In the genomic region with DNA sequence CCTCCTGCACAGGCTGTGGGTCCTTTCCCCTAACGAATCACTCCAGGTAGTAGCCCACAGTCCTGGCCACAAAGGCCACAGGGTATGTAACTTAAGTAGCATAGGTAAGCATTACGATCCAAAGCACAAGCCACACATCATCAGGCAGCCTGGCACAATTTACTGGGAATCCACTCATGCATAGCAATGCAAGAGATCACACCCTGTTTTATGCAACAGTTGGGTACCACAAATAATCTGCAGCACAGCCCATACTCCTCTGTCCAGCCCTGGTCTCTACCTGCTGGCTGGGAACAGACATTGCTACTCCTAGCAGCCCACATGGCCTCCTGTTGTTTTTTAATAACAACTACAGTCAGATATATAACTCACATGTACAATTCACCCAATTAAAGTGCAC, we compare ENCODE assay signal across 1 cellular context.
TF ChIP-seq lines count a peak whose summit lies in the region.

No MANE protein-coding gene starts in this region.

TF ChIP-seq in H1, 55 proteins besides CTCF, POLR2A, EP300 and RAD21:
- TF ChIP-seq, protein P1, sequence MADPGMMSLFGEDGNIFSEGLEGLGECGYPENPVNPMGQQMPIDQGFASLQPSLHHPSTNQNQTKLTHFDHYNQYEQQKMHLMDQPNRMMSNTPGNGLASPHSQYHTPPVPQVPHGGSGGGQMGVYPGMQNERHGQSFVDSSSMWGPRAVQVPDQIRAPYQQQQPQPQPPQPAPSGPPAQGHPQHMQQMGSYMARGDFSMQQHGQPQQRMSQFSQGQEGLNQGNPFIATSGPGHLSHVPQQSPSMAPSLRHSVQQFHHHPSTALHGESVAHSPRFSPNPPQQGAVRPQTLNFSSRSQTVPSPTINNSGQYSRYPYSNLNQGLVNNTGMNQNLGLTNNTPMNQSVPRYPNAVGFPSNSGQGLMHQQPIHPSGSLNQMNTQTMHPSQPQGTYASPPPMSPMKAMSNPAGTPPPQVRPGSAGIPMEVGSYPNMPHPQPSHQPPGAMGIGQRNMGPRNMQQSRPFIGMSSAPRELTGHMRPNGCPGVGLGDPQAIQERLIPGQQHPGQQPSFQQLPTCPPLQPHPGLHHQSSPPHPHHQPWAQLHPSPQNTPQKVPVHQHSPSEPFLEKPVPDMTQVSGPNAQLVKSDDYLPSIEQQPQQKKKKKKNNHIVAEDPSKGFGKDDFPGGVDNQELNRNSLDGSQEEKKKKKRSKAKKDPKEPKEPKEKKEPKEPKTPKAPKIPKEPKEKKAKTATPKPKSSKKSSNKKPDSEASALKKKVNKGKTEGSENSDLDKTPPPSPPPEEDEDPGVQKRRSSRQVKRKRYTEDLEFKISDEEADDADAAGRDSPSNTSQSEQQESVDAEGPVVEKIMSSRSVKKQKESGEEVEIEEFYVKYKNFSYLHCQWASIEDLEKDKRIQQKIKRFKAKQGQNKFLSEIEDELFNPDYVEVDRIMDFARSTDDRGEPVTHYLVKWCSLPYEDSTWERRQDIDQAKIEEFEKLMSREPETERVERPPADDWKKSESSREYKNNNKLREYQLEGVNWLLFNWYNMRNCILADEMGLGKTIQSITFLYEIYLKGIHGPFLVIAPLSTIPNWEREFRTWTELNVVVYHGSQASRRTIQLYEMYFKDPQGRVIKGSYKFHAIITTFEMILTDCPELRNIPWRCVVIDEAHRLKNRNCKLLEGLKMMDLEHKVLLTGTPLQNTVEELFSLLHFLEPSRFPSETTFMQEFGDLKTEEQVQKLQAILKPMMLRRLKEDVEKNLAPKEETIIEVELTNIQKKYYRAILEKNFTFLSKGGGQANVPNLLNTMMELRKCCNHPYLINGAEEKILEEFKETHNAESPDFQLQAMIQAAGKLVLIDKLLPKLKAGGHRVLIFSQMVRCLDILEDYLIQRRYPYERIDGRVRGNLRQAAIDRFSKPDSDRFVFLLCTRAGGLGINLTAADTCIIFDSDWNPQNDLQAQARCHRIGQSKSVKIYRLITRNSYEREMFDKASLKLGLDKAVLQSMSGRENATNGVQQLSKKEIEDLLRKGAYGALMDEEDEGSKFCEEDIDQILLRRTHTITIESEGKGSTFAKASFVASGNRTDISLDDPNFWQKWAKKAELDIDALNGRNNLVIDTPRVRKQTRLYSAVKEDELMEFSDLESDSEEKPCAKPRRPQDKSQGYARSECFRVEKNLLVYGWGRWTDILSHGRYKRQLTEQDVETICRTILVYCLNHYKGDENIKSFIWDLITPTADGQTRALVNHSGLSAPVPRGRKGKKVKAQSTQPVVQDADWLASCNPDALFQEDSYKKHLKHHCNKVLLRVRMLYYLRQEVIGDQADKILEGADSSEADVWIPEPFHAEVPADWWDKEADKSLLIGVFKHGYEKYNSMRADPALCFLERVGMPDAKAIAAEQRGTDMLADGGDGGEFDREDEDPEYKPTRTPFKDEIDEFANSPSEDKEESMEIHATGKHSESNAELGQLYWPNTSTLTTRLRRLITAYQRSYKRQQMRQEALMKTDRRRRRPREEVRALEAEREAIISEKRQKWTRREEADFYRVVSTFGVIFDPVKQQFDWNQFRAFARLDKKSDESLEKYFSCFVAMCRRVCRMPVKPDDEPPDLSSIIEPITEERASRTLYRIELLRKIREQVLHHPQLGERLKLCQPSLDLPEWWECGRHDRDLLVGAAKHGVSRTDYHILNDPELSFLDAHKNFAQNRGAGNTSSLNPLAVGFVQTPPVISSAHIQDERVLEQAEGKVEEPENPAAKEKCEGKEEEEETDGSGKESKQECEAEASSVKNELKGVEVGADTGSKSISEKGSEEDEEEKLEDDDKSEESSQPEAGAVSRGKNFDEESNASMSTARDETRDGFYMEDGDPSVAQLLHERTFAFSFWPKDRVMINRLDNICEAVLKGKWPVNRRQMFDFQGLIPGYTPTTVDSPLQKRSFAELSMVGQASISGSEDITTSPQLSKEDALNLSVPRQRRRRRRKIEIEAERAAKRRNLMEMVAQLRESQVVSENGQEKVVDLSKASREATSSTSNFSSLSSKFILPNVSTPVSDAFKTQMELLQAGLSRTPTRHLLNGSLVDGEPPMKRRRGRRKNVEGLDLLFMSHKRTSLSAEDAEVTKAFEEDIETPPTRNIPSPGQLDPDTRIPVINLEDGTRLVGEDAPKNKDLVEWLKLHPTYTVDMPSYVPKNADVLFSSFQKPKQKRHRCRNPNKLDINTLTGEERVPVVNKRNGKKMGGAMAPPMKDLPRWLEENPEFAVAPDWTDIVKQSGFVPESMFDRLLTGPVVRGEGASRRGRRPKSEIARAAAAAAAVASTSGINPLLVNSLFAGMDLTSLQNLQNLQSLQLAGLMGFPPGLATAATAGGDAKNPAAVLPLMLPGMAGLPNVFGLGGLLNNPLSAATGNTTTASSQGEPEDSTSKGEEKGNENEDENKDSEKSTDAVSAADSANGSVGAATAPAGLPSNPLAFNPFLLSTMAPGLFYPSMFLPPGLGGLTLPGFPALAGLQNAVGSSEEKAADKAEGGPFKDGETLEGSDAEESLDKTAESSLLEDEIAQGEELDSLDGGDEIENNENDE (IDR thresholded peaks at IDR 0.05; ENCODE audit: insufficient replicate concordance, low read length), result no peak
- TF ChIP-seq, protein P2, sequence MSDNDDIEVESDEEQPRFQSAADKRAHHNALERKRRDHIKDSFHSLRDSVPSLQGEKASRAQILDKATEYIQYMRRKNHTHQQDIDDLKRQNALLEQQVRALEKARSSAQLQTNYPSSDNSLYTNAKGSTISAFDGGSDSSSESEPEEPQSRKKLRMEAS (IDR thresholded peaks at IDR 0.05), result no peak
- no peak for TF ChIP-seq EGR1 (IDR thresholded peaks at IDR 0.05; ENCODE audit: borderline replicate concordance, low read depth, low read length)
TF ChIP-seq in H1: peak in this region for 0.
